Comparison of ENCODE assay signal across 10 cellular contexts in genomic region chrX:10634681-10635161, GRCh38. TPM values are rescaled to one million over a fixed set of nuclear protein-coding genes. Genes with fewer than 3 reads are reported as not detected.
DNase-seq lines count a peak whose midpoint lies in the region; ATAC-seq and TF ChIP-seq lines count a peak whose summit lies in the region.
"Had no signal": no experiment of that assay in that cellular context is flagged by ENCODE, and none has a peak within 500 bp of the region (broad histone marks: within the 10 kb centered on the region; RNA-seq: fewer than 3 reads in every experiment).

No MANE protein-coding gene starts in this region.

- no peak overlapping the region for H3K4me2 ChIP-seq in trophoblast cell (ENCODE audit: low read length)

- H4K12ac ChIP-seq in trophoblast cell (ENCODE audit: low read depth, low read length) = no peak overlapping the region

- H3K79me2 ChIP-seq in trophoblast cell (ENCODE audit: control insufficient read depth, insufficient read depth, low read length, poor library complexity) = no peaks in the 10 kb centered on the region

- H3K4me1 ChIP-seq in trophoblast cell (ENCODE audit: control insufficient read depth in 1 of 2, insufficient read depth in 2 of 2, low read length in 2 of 2) = peaks cover 2 to 10% of the 10 kb centered on the region in 2 experiments
- H3K4me1 ChIP-seq: upper lobe of left lung had no signal

- H2BK5ac ChIP-seq in trophoblast cell (ENCODE audit: low read depth, low read length, poor library complexity) = no peak overlapping the region

- no peak for ATAC-seq in HG02642 (IDR thresholded peaks at IDR 0.05; ENCODE audit: poor library complexity, unreplicated experiment)
- ATAC-seq in GM21367 (IDR thresholded peaks at IDR 0.05; ENCODE audit: unreplicated experiment) = no peak
- no peak for ATAC-seq in HG03196 (IDR thresholded peaks at IDR 0.05; ENCODE audit: unreplicated experiment)

- no peak overlapping the region for H2BK120ac ChIP-seq in trophoblast cell (ENCODE audit: insufficient read depth, low read length, poor library complexity)

- no peak overlapping the region for H3K9ac ChIP-seq in trophoblast cell (ENCODE audit: low read length)

- no peak overlapping the region for H2AFZ ChIP-seq in trophoblast cell (ENCODE audit: insufficient read depth, low read length, poor library complexity)

- no peaks in the 10 kb centered on the region for H3K27me3 ChIP-seq in trophoblast cell (ENCODE audit: insufficient read depth, low read length)
- H3K27me3 ChIP-seq: upper lobe of left lung had no signal

- WGBS in trophoblast cell (ENCODE audit: extremely low coverage, insufficient coverage, insufficient read length) = no CpG with 5 or more reads among the region's 14 CpGs

- no peak overlapping the region for H4K91ac ChIP-seq in trophoblast cell (ENCODE audit: low read depth, low read length)

- H3K36me3 ChIP-seq in trophoblast cell (ENCODE audit: control insufficient read depth in 1 of 2, insufficient read depth in 2 of 2, low read length in 2 of 2) = no peaks in the 10 kb centered on the region
- H3K36me3 ChIP-seq: upper lobe of left lung had no signal

- peaks cover 8% of the 10 kb centered on the region for H3K79me1 ChIP-seq in trophoblast cell (ENCODE audit: low read length)

- TF ChIP-seq CTCF in epithelial cell of esophagus (IDR thresholded peaks at IDR 0.05; ENCODE audit: insufficient read depth, low read depth, low read length, missing control alignments) = no peak

- no peak overlapping the region for H3K23ac ChIP-seq in trophoblast cell (ENCODE audit: low read length)

- H3K4me3 ChIP-seq in epithelial cell of esophagus (ENCODE audit: low read length) (no peak overlapping the region), trophoblast cell (ENCODE audit: low read depth, low read length) (no peak overlapping the region)
- H3K4me3 ChIP-seq: upper lobe of left lung had no signal

- H2AK5ac ChIP-seq in trophoblast cell (ENCODE audit: low read length) = no peak overlapping the region

- H4K8ac ChIP-seq in trophoblast cell (ENCODE audit: low read depth, low read length) = no peak overlapping the region

- no peak overlapping the region for H3K18ac ChIP-seq in trophoblast cell (ENCODE audit: low read length)

- no peak overlapping the region for H3K4ac ChIP-seq in trophoblast cell (ENCODE audit: low read depth, low read length)

- H3K9me3 ChIP-seq in trophoblast cell (ENCODE audit: insufficient read depth, low read depth, low read length) = no peaks in the 10 kb centered on the region
- H3K9me3 ChIP-seq: upper lobe of left lung had no signal

- no peak overlapping the region for H2BK12ac ChIP-seq in trophoblast cell (ENCODE audit: low read length)

- peak overlapping the region; percentile 56 for H3K27ac ChIP-seq in trophoblast cell (ENCODE audit: low read depth, low read length)
- H3K27ac ChIP-seq: upper lobe of left lung had no signal

- H3K14ac ChIP-seq in trophoblast cell (ENCODE audit: low read length) = no peak overlapping the region

- DNase-seq in ELR (ENCODE audit: low read depth) (peak; percentile 95), NCI-H69 (lab: John Stamatoyannopoulos, UW) (peak; percentile 5), epithelial cell of esophagus (ENCODE audit: low read depth) (peak; percentile 96), trophoblast cell (peak; percentile 66 to 81), NOMO-1 treated with dmso at 0.1 percent for 144 hours (lab: John Stamatoyannopoulos, UW; ENCODE audit: unreplicated experiment) (no peak)
- DNase-seq: cerebellar nuclear complex, upper lobe of left lung had no signal

RNA-seq across cellular contexts. Expression of gene MID1, which starts 14.3 kb away (rescaled TPM):
- polyA plus RNA-seq in trophoblast cell (2013) = 49.3 and 50.0 TPM in 2 replicates
